ENCODE assay signal across 25 cellular contexts in genomic region chr2:159138642-159139182, GRCh38.
DNase-seq lines count a peak whose midpoint lies in the region; ATAC-seq, FAIRE-seq and TF ChIP-seq lines count a peak whose summit lies in the region.
"Had no signal": no experiment of that assay in that cellular context is flagged by ENCODE, and none has a peak within 500 bp of the region (broad histone marks: within the 10 kb centered on the region; RNA-seq: fewer than 3 reads in every experiment).

No MANE protein-coding gene starts in this region.

- H3K9me1 ChIP-seq in endothelial cell of umbilical vein (replicated peaks; ENCODE audit: control insufficient read depth, extremely low read depth, insufficient read depth, low read length), result no peaks in the 10 kb centered on the region

- no peak for TF ChIP-seq CTCF in endothelial cell of umbilical vein (IDR thresholded peaks at IDR 0.05; ENCODE audit: extremely low read depth in 1 of 2, insufficient read depth in 1 of 2, low read depth in 1 of 2, low read length in 2 of 2)
- TF ChIP-seq CTCF in neural progenitor cell (IDR thresholded peaks at IDR 0.05), result no peak
- no peak for TF ChIP-seq CTCF in sigmoid colon (IDR thresholded peaks at IDR 0.05)

- dilution Hi-C loops in endothelial cell of umbilical vein (cut with MboI; ENCODE audit: extremely low pct_ligation_motif_present, low sequenced_read_pairs), result no loop called here

- H4K20me1 ChIP-seq in endothelial cell of umbilical vein (replicated peaks; ENCODE audit: control insufficient read depth, extremely low read depth, insufficient read depth, low read length) (no peaks in the 10 kb centered on the region), neural progenitor cell (ENCODE audit: low read depth) (no peaks in the 10 kb centered on the region)

- CTCF ChIA-PET in endothelial cell of umbilical vein (lab: Charles Lee), result interaction anchor here (0.7 to 7.2 kb wide), 5 partner anchors 11 to 45 kb away, joined by 3 to 65 read pairs (median 11); no protein-coding TSS in a partner anchor

- ATAC-seq in GM18907 (IDR thresholded peaks at IDR 0.05; ENCODE audit: unreplicated experiment) (no peak), GM18870 (IDR thresholded peaks at IDR 0.05; ENCODE audit: unreplicated experiment) (no peak)
- ATAC-seq in effector memory CD8-positive, alpha-beta T cell (replicated peaks), result no peak
- ATAC-seq: body of pancreas, HCT116, left lung, WTC11 had no signal

- H3K79me2 ChIP-seq in ACC112 (ENCODE audit: control insufficient read depth, insufficient read depth, low read length, unreplicated experiment) (peaks cover 22% of the 10 kb centered on the region), endothelial cell of umbilical vein (ENCODE audit: control insufficient read depth, insufficient read depth, low read length) (peaks cover 30% of the 10 kb centered on the region), neural progenitor cell (ENCODE audit: low read depth) (no peaks in the 10 kb centered on the region)

- H3K4me3 ChIP-seq in ACC112 (ENCODE audit: low read depth, low read length), result no peak overlapping the region
- H3K4me3 ChIP-seq in endothelial cell of umbilical vein (replicated peaks in 1 of 3; ENCODE audit: insufficient read depth in 1 of 3, low read depth in 1 of 3, low read length in 3 of 3), result no peak overlapping the region
- H3K4me3 ChIP-seq in neural progenitor cell, result no peak overlapping the region
- no peak overlapping the region for H3K4me3 ChIP-seq in sigmoid colon
- H3K4me3 ChIP-seq: body of pancreas, colonic mucosa, left lung had no signal

- intact Hi-C loops in endothelial cell of umbilical vein (cut with micrococcal nuclease) (loop anchor here (5.0 kb wide), 1 partner anchor 574 kb away; the partner anchor contains the start of gene MARCHF7), sigmoid colon (cut with DNase I) (loop anchor here (10.0 kb wide), 1 partner anchor 466 kb away; no protein-coding TSS in a partner anchor)

- H3K4me1 ChIP-seq in ACC112 (ENCODE audit: control insufficient read depth, insufficient read depth, low read length, unreplicated experiment) (peaks cover 71% of the 10 kb centered on the region), endothelial cell of umbilical vein (ENCODE audit: control insufficient read depth, extremely low read depth, insufficient read depth, low read length) (peaks cover 71% of the 10 kb centered on the region), neural progenitor cell (peaks cover 27% of the 10 kb centered on the region), sigmoid colon (peaks cover 0 to 49% (median 47%) of the 10 kb centered on the region in 4 donors)
- H3K4me1 ChIP-seq: colonic mucosa had no signal

- no peaks in the 10 kb centered on the region for H3K9me3 Mint-ChIP-seq in neural progenitor cell
- H3K9me3 Mint-ChIP-seq in effector memory CD8-positive, alpha-beta T cell, result no peaks in the 10 kb centered on the region
- H3K9me3 Mint-ChIP-seq: activated T-helper 2 cell treated with anti-CD3 and anti-CD28 coated beads, Interferon-gamma antibody, Interleukin-2, Interleukin-4, amounts not matched to agents 10 μg/mL and 5 μg/mL and 100 μg/mL, durations not matched to agents 14 hours and 24 hours and 36 hours; stimulated activated naive CD8-positive, alpha-beta T cell treated with anti-CD3 and anti-CD28 coated beads, Interleukin-15, Interleukin-2, amounts not matched to agents 100 ng/mL and 50 ng/mL, for 24 hours; WTC11 had no signal

- peaks cover 40% of the 10 kb centered on the region for H3K4me1 Mint-ChIP-seq in neural progenitor cell
- peaks cover 0 to 3% of the 10 kb centered on the region in 2 donors for H3K4me1 Mint-ChIP-seq in effector memory CD8-positive, alpha-beta T cell (ENCODE audit: low read depth in 2 of 2)

- no peak for FAIRE-seq in endothelial cell of umbilical vein (lab: Jason Lieb, UNC)
- FAIRE-seq: endometrium had no signal

- POLR2A ChIA-PET in endothelial cell of umbilical vein (lab: Charles Lee), result interaction anchor here (0.7 kb wide), 1 partner anchor 14 kb away, joined by 4 read pairs; no protein-coding TSS in a partner anchor

- H3K9ac ChIP-seq in endothelial cell of umbilical vein (replicated peaks; ENCODE audit: extremely low read depth, insufficient read depth, low read length) (no peak overlapping the region), neural progenitor cell (no peak overlapping the region)
- H3K9ac ChIP-seq: KMS-11 had no signal

- H2AFZ ChIP-seq in ACC112 (ENCODE audit: low read length, unreplicated experiment) (no peak overlapping the region), endothelial cell of umbilical vein (ENCODE audit: low read depth, low read length) (no peak overlapping the region), neural progenitor cell (replicated peaks) (no peak overlapping the region)

- H3K36me3 Mint-ChIP-seq in neural progenitor cell, result no peaks in the 10 kb centered on the region
- no peaks in the 10 kb centered on the region for H3K36me3 Mint-ChIP-seq in effector memory CD8-positive, alpha-beta T cell (ENCODE audit: insufficient read depth)
- H3K36me3 Mint-ChIP-seq: activated naive CD8-positive, alpha-beta T cell; WTC11 had no signal

- peak overlapping the region; percentile 96 for H3K27ac ChIP-seq in ACC112 (ENCODE audit: low read depth, low read length)
- peak overlapping the region; percentile 93 for H3K27ac ChIP-seq in endothelial cell of umbilical vein (ENCODE audit: insufficient read depth, low read depth, low read length)
- H3K27ac ChIP-seq in neural progenitor cell, result no peak overlapping the region
- peak overlapping the region in 2 of 4 donors; percentile 79 to 84 for H3K27ac ChIP-seq in sigmoid colon
- H3K27ac ChIP-seq: body of pancreas, colonic mucosa, KMS-11 had no signal

- H3K27me3 Mint-ChIP-seq in neural progenitor cell (ENCODE audit: insufficient read depth, low read depth), result peaks cover 4% of the 10 kb centered on the region
- peaks cover 0 to 12% of the 10 kb centered on the region in 2 donors for H3K27me3 Mint-ChIP-seq in effector memory CD8-positive, alpha-beta T cell
- H3K27me3 Mint-ChIP-seq: stimulated activated naive CD8-positive, alpha-beta T cell treated with anti-CD3 and anti-CD28 coated beads, Interleukin-15, Interleukin-2, amounts not matched to agents 100 ng/mL and 50 ng/mL, for 24 hours had no signal

- DNase-seq in NCI-H460 (ENCODE audit: extremely low read depth, low read depth), result peak; percentile 89
- no peak for DNase-seq in endothelial cell of umbilical vein (ENCODE audit: low read depth, low spot score)
- DNase-seq in neural progenitor cell (ENCODE audit: low spot score), result no peak
- no peak for DNase-seq in effector memory CD8-positive, alpha-beta T cell
- DNase-seq in sigmoid colon, result no peak
- DNase-seq: activated CD8-positive, alpha-beta memory T cell treated with anti-CD3 and anti-CD28 coated beads, Interleukin-2, amount 50 U/mL, for 4 hours; body of pancreas; C1 segment of cervical spinal cord; colonic mucosa; left lung; NCI-H146; NCI-H2171 treated with DMSO at 0.1 percent for 48 hours; NCI-H526; stimulated activated CD4-positive, alpha-beta T cell treated with anti-CD3 and anti-CD28 coated beads, Interleukin-4, amount 100 ng/mL, for 4 hours; T-helper 9 cell had no signal

- no peaks in the 10 kb centered on the region for H3K9me3 ChIP-seq in endothelial cell of umbilical vein (replicated peaks; ENCODE audit: control insufficient read depth, insufficient read depth, low read length)
- H3K9me3 ChIP-seq in neural progenitor cell (ENCODE audit: low read depth), result no peaks in the 10 kb centered on the region
- H3K9me3 ChIP-seq in sigmoid colon, result no peaks in the 10 kb centered on the region
- H3K9me3 ChIP-seq: body of pancreas, colonic mucosa, left lung had no signal

- 84 to 87% methylated on average over 5 of the region's 5 CpGs for WGBS in sigmoid colon, 2 donors

- H3K36me3 ChIP-seq in ACC112 (ENCODE audit: insufficient read depth, low read length) (0 out of 2 replicates have a peak, but pooled peaks cover 3% of the 10 kb centered on the region), endothelial cell of umbilical vein (ENCODE audit: control insufficient read depth in 2 of 2, extremely low read depth in 1 of 2, insufficient read depth in 2 of 2, low read length in 2 of 2) (peaks cover 0 to 5% of the 10 kb centered on the region in 2 experiments), neural progenitor cell (no peaks in the 10 kb centered on the region), sigmoid colon (no peaks in the 10 kb centered on the region)
- H3K36me3 ChIP-seq: colonic mucosa, left lung had no signal

- H3K27ac Mint-ChIP-seq in neural progenitor cell, result peak overlapping the region; percentile 85
- no peak overlapping the region for H3K27ac Mint-ChIP-seq in effector memory CD8-positive, alpha-beta T cell
- H3K27ac Mint-ChIP-seq: activated naive CD8-positive, alpha-beta T cell; activated T-helper 2 cell treated with anti-CD3 and anti-CD28 coated beads, Interferon-gamma antibody, Interleukin-2, Interleukin-4, amounts not matched to agents 10 μg/mL and 5 μg/mL and 100 μg/mL, durations not matched to agents 14 hours and 24 hours and 36 hours; stimulated activated naive CD8-positive, alpha-beta T cell treated with anti-CD3 and anti-CD28 coated beads, Interleukin-15, Interleukin-2, amounts not matched to agents 100 ng/mL and 50 ng/mL, for 24 hours; WTC11 had no signal

- H3K4me3 Mint-ChIP-seq in neural progenitor cell, result no peak overlapping the region
- no peak overlapping the region for H3K4me3 Mint-ChIP-seq in effector memory CD8-positive, alpha-beta T cell
- H3K4me3 Mint-ChIP-seq: activated naive CD8-positive, alpha-beta T cell; stimulated activated naive CD8-positive, alpha-beta T cell treated with anti-CD3 and anti-CD28 coated beads, Interleukin-15, Interleukin-2, amounts not matched to agents 100 ng/mL and 50 ng/mL, for 24 hours; WTC11 had no signal

- TF ChIP-seq EP300 in sigmoid colon (IDR thresholded peaks at IDR 0.05), result no peak

- H3K4me2 ChIP-seq in endothelial cell of umbilical vein (ENCODE audit: insufficient read depth, low read length) (peak overlapping the region; percentile 9), neural progenitor cell (no peak overlapping the region)
- H3K4me2 ChIP-seq: KMS-11 had no signal

- TF ChIP-seq POLR2A in endothelial cell of umbilical vein (IDR thresholded peaks at IDR 0.05; ENCODE audit: low read depth, low read length), result no peak
- no peak for TF ChIP-seq POLR2A in sigmoid colon (IDR thresholded peaks at IDR 0.05)

- H3K27me3 ChIP-seq in ACC112 (ENCODE audit: insufficient read depth, low read length) (no peaks in the 10 kb centered on the region), endothelial cell of umbilical vein (ENCODE audit: control insufficient read depth in 2 of 2, insufficient read depth in 2 of 2, low read length in 2 of 2) (no peaks in the 10 kb centered on the region), neural progenitor cell (no peaks in the 10 kb centered on the region), sigmoid colon (no peaks in the 10 kb centered on the region)
- H3K27me3 ChIP-seq: body of pancreas, colonic mucosa, left lung had no signal

- no TSS peak for BruUV-seq in endothelial cell of umbilical vein (replicated peaks; lab: Mats Ljungman, UMichigan)

- H3F3A ChIP-seq in neural progenitor cell (ENCODE audit: low read depth), result no peaks in the 10 kb centered on the region

TF ChIP-seq in endothelial cell of umbilical vein, 7 proteins besides CTCF, POLR2A, EP300 and RAD21 (continues in another document):
- no peak for TF ChIP-seq MYC (IDR thresholded peaks at IDR 0.05; ENCODE audit: low read depth, low read length)
- TF ChIP-seq POLR2AphosphoS5 (IDR thresholded peaks at IDR 0.05; ENCODE audit: insufficient read depth, low read depth, low read length), result no peak
- TF ChIP-seq FOS (IDR thresholded peaks at IDR 0.05; ENCODE audit: borderline replicate concordance, insufficient read depth, low read length), result no peak
